Comparison of ENCODE assay signal across 13 cellular contexts in the genomic region with DNA sequence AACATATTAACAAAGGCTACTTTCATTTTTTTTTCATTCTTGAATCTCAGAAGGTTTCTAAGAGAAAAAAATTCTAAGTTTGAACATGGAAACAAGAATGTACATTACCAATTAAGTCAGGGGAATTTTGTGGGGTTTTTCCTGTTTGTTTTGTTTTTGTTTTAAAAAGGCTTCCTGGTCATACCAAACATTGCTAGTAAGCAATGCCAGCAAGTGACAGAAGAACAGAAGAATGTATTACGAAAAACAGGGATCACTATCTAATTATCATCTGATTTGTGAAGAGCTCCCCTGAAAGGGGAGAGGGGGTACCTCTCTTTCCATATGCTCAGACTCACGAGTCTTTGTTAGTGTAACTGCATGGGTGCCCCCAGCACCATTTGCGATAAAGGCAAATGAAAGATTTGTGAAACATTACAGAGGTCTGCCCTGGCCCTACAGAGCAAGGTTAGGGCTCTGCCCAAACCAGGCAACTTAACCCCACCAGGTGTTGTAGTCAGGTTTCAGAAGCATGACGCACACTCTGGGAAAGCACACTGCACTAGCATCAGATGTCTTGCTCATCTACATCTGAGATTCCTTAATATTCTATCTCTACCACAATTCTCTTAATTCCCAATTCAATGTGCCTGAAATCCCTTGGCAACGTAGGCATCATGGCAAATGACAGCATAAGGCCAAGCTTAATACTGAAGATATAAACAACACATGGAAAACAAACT.
A peak's percentile ranks its signal among the peaks of the same experiment; 100 is the strongest.
DNase-seq lines count a peak whose midpoint lies in the region; ATAC-seq and TF ChIP-seq lines count a peak whose summit lies in the region.
"Had no signal": no experiment of that assay in that cellular context is flagged by ENCODE, and none has a peak within 500 bp of the region (broad histone marks: within the 10 kb centered on the region; RNA-seq: fewer than 3 reads in every experiment).

No MANE protein-coding gene starts in this region.

- H3K9me3 Mint-ChIP-seq in natural killer cell treated with Interleukin-12 subunit alpha and Interleukin-12 subunit beta and Interleukin-15 and Interleukin-18, amount 100 ng/mL, for 72 hours: no peaks in the 10 kb centered on the region
- H3K9me3 Mint-ChIP-seq in natural killer cell: no peaks in the 10 kb centered on the region

- H3K27ac Mint-ChIP-seq in natural killer cell treated with Interleukin-12 subunit alpha and Interleukin-12 subunit beta and Interleukin-15 and Interleukin-18, amount 100 ng/mL, for 72 hours: peak overlapping the region in 1 of 2 donors; percentile 62
- H3K27ac Mint-ChIP-seq in natural killer cell: no peak overlapping the region

- H3K27me3 Mint-ChIP-seq in natural killer cell treated with Interleukin-12 subunit alpha and Interleukin-12 subunit beta and Interleukin-15 and Interleukin-18, amount 100 ng/mL, for 72 hours: no peaks in the 10 kb centered on the region
- no peaks in the 10 kb centered on the region for H3K27me3 Mint-ChIP-seq in natural killer cell (ENCODE audit: low read depth in 2 of 2)

- H3K9me3 ChIP-seq in OCI-LY3 (ENCODE audit: insufficient read depth, low read length) (no peaks in the 10 kb centered on the region), left lung (no peaks in the 10 kb centered on the region), adrenal gland (replicated peaks in 1 of 3) (no peaks in the 10 kb centered on the region)
- H3K9me3 ChIP-seq: BE2C had no signal

- no peak overlapping the region for H2AFZ ChIP-seq in OCI-LY3 (ENCODE audit: low read depth, low read length)

- no peak for DNase-seq in natural killer cell treated with Interleukin-12 subunit alpha and Interleukin-12 subunit beta and Interleukin-15 and Interleukin-18, amount 100 ng/mL, for 72 hours (ENCODE audit: low spot score)
- no peak for DNase-seq in natural killer cell
- DNase-seq in fibroblast of pulmonary artery (ENCODE audit: low read depth): peak; percentile 27
- DNase-seq in COR-L47 (lab: John Stamatoyannopoulos, UW): no peak
- DNase-seq in GM19240 (ENCODE audit: insufficient read length, low spot score): no peak
- no peak for DNase-seq in left lung
- DNase-seq in adrenal gland: no peak
- DNase-seq: BE2C, KBM-7, left cardiac atrium, NCI-H2171 treated with DMSO at 0.1 percent for 48 hours, RPMI8226 had no signal

- H4K20me1 ChIP-seq in OCI-LY3 (ENCODE audit: insufficient read depth, low read length): no peaks in the 10 kb centered on the region

- no peaks in the 10 kb centered on the region for H3K36me3 ChIP-seq in OCI-LY3 (replicated peaks; ENCODE audit: low read depth, low read length)
- no peaks in the 10 kb centered on the region for H3K36me3 ChIP-seq in left lung
- H3K36me3 ChIP-seq in adrenal gland (replicated peaks in 1 of 2): no peaks in the 10 kb centered on the region
- H3K36me3 ChIP-seq: BE2C had no signal

- TF ChIP-seq CTCF in natural killer cell (IDR thresholded peaks at IDR 0.05) (no peak), OCI-LY3 (IDR thresholded peaks at IDR 0.05; ENCODE audit: low read depth, low read length) (no peak), fibroblast of pulmonary artery (IDR thresholded peaks at IDR 0.05; ENCODE audit: low read length, missing control alignments) (no peak), left lung (IDR thresholded peaks at IDR 0.05) (no peak), adrenal gland (IDR thresholded peaks at IDR 0.05) (no peak)

- H3K9ac ChIP-seq in OCI-LY3 (ENCODE audit: low read length): no peak overlapping the region

- peak overlapping the region; percentile 20 for H3K4me2 ChIP-seq in OCI-LY3 (ENCODE audit: low read length)

- peak overlapping the region; percentile 42 for H3K4me3 Mint-ChIP-seq in natural killer cell treated with Interleukin-12 subunit alpha and Interleukin-12 subunit beta and Interleukin-15 and Interleukin-18, amount 100 ng/mL, for 72 hours
- no peak overlapping the region for H3K4me3 Mint-ChIP-seq in natural killer cell

- peaks cover 30% of the 10 kb centered on the region for H3K4me1 ChIP-seq in OCI-LY3 (ENCODE audit: low read length)
- H3K4me1 ChIP-seq in left lung: peaks cover 0 to 3% of the 10 kb centered on the region in 2 donors
- peaks cover 10 to 28% of the 10 kb centered on the region in 2 donors for H3K4me1 ChIP-seq in adrenal gland (replicated peaks in 1 of 2)

- 89 to 96% (median 94%) methylated on average over 5 of the region's 5 CpGs for WGBS in adrenal gland, 4 donors

- no peaks in the 10 kb centered on the region for H3K27me3 ChIP-seq in OCI-LY3 (ENCODE audit: low read depth, low read length)
- H3K27me3 ChIP-seq in left lung: no peaks in the 10 kb centered on the region
- no peaks in the 10 kb centered on the region for H3K27me3 ChIP-seq in adrenal gland
- H3K27me3 ChIP-seq: BE2C had no signal

- H3K79me2 ChIP-seq in OCI-LY3 (ENCODE audit: low read length): no peaks in the 10 kb centered on the region

- H3K4me3 ChIP-seq in OCI-LY3 (ENCODE audit: low read length): no peak overlapping the region
- no peak overlapping the region for H3K4me3 ChIP-seq in fibroblast of pulmonary artery (replicated peaks; ENCODE audit: low read depth, low read length)
- H3K4me3 ChIP-seq in left lung: no peak overlapping the region
- H3K4me3 ChIP-seq in adrenal gland: no peak overlapping the region

- no peak for ATAC-seq in natural killer cell treated with Interleukin-12 subunit alpha and Interleukin-12 subunit beta and Interleukin-15 and Interleukin-18, amount 100 ng/mL, for 72 hours
- ATAC-seq in natural killer cell: no peak
- ATAC-seq in left lung: no peak

- H3K36me3 Mint-ChIP-seq in natural killer cell treated with Interleukin-12 subunit alpha and Interleukin-12 subunit beta and Interleukin-15 and Interleukin-18, amount 100 ng/mL, for 72 hours: peaks cover 5% of the 10 kb centered on the region
- no peaks in the 10 kb centered on the region for H3K36me3 Mint-ChIP-seq in natural killer cell

- intact Hi-C loops in natural killer cell (cut with micrococcal nuclease): no loop called here
- intact Hi-C loops in left lung (cut with DNase I): loop anchor here in 1 of 2 donors (10.0 kb wide), 2 partner anchors 271 to 429 kb away; a partner anchor contains a TSS
- intact Hi-C loops in adrenal gland (cut with DNase I): loop anchor here in 1 of 2 donors (10.0 kb wide), 2 partner anchors 429 to 591 kb away; no protein-coding TSS in a partner anchor

- H3K27ac ChIP-seq in OCI-LY3 (ENCODE audit: low read length) (no peak overlapping the region), left lung (no peak overlapping the region), adrenal gland (no peak overlapping the region)

- TF ChIP-seq POLR2A in adrenal gland (IDR thresholded peaks at IDR 0.05): no peak

- peaks cover 3 to 8% of the 10 kb centered on the region in 2 donors for H3K4me1 Mint-ChIP-seq in natural killer cell treated with Interleukin-12 subunit alpha and Interleukin-12 subunit beta and Interleukin-15 and Interleukin-18, amount 100 ng/mL, for 72 hours (ENCODE audit: low read depth in 2 of 2)
- H3K4me1 Mint-ChIP-seq in natural killer cell: no peaks in the 10 kb centered on the region
